8 cellular contexts compared by ENCODE assay signal in the genomic region with DNA sequence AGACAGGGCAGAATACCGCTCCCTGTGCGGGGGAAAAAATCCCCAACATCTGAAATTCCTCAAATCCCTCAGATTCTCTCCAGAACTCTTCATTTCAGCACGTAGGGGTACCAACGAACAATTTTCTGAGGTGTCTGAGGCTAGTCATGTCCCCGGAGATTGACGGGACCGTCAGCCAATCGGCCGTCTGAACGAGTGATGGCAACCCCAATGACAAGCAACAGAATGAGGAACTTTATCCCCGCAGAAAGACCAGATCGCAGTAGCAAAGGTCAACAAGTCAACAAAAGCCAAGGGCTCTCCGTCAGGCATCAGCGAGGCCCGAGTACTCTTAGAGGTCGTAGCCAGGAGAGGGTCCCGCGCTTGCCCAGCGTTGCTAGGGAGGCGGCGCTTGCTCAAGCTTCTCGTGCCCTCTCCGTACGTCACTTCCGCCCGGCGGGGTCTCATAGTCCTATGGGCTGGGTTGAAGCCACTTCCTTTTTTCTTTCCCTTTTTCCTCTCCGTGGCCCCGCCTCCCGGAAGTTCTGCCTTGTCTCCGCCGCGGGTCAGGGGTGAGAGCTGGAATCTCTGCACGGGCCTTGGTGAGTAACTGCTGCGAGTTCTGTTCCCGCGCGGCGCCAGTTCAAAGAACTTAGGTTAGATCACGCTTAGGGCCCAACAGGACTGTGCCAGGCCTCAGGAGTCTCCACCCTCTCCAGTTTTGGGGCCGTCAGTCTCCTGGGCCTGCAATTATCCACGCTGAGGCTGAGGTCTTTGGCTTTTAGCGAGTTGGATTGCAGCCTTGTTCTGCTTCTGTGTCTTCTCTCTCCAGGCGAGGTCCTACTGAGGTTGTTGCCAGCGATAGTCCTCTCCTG. TPM values are rescaled to one million over a fixed set of nuclear protein-coding genes. Genes with fewer than 3 reads are reported as not detected.
DNase-seq lines count a peak whose midpoint lies in the region; ATAC-seq and TF ChIP-seq lines count a peak whose summit lies in the region.

Gene RNF20 (plus strand): TSS at position 520 of the 854 bp plus-strand sequence. CDS start 1,571 bp downstream, outside the sequence.

- peak within 1 kb of the TSS; percentile 87 for H3K9ac ChIP-seq in IMR-90 (ENCODE audit: low read depth, low read length)

- H2BK15ac ChIP-seq in IMR-90 (ENCODE audit: low read depth, low read length): peak within 1 kb of the TSS; percentile 100

- peaks cover 4% of the 10 kb centered on the region; the same call in 1 of the 2 replicates for H3K9me1 ChIP-seq in IMR-90 (ENCODE audit: insufficient read depth, low read length)

- H2BK5ac ChIP-seq in IMR-90 (ENCODE audit: low read depth, low read length, poor library complexity, severe bottlenecking): peak within 1 kb of the TSS; percentile 92

- ATAC-seq in GM21528 (IDR thresholded peaks at IDR 0.05; ENCODE audit: low FRiP score, unreplicated experiment) (peak; percentile 99), IMR-90 (ENCODE audit: low read depth) (peak; percentile 91)

- no peak for TF ChIP-seq RAD21 in IMR-90 (IDR thresholded peaks at IDR 0.05; ENCODE audit: low read length)

- H2AK5ac ChIP-seq in IMR-90 (ENCODE audit: low read depth, low read length): peak within 1 kb of the TSS; percentile 60

- H4K20me1 ChIP-seq in IMR-90 (ENCODE audit: insufficient read depth, low read length): peaks cover 6% of the 10 kb centered on the region; the same call in 1 of the 2 replicates

- H3K23ac ChIP-seq in IMR-90 (ENCODE audit: low read depth, low read length): peak within 1 kb of the TSS; percentile 99

- intact Hi-C loops in IMR-90 (cut with micrococcal nuclease): loop anchor here (5.0 kb wide), 2 partner anchors 46 to 136 kb away; partner anchors contain the start of genes MRPL50 and ZNF189

- peak within 1 kb of the TSS; percentile 86 for H3K4me2 ChIP-seq in IMR-90 (ENCODE audit: low read depth, low read length)

- H2AFZ ChIP-seq in IMR-90 (replicated peaks; ENCODE audit: low read length, poor library complexity): peak within 1 kb of the TSS; percentile 98

- H4K5ac ChIP-seq in IMR-90 (ENCODE audit: low read depth, low read length): peak within 1 kb of the TSS; percentile 94

- peaks cover 1% of the 10 kb centered on the region for H3K4me1 ChIP-seq in IMR-90 (ENCODE audit: control insufficient read depth, insufficient read depth, low read length)

- peak within 1 kb of the TSS; percentile 96 for H3K18ac ChIP-seq in IMR-90 (ENCODE audit: low read depth, low read length)

- peak within 1 kb of the TSS; percentile 97 to 99 for H4K8ac ChIP-seq in IMR-90 (ENCODE audit: low read depth in 2 of 2, low read length in 2 of 2)

- H2BK20ac ChIP-seq in IMR-90 (ENCODE audit: low read depth, low read length): peak within 1 kb of the TSS; percentile 96

- DNase-seq in DMS 273 (lab: John Stamatoyannopoulos, UW; ENCODE audit: unreplicated experiment) (peak; percentile 100), IMR-90 (peak; percentile 98), OCI-M1 (lab: John Stamatoyannopoulos, UW) (peak; percentile 99), activated T-cell treated with anti-CD3 and anti-CD28 coated beads for 24 hours (ENCODE audit: low read depth) (peak; percentile 99), epidermal melanocyte (ENCODE audit: insufficient read length, low spot score) (peak; percentile 95), middle frontal gyrus (ENCODE audit: extremely low spot score, low spot score) (peak; percentile 99)
- DNase-seq in stimulated activated CD8-positive, alpha-beta memory T cell treated with anti-CD3 and anti-CD28 coated beads, Interleukin-2, amount 100 ng/mL, for 48 hours (ENCODE audit: low read depth in 2 of 2): peak; percentile 98 to 99

- dilution Hi-C loops in IMR-90 (cut with HindIII; ENCODE audit: low sequenced_read_pairs, unreplicated experiment): no loop called here

- peak within 1 kb of the TSS; percentile 96 for H3K14ac ChIP-seq in IMR-90 (replicated peaks; ENCODE audit: low read depth, low read length)

- H4K91ac ChIP-seq in IMR-90 (ENCODE audit: insufficient read depth, low read depth, low read length): peak within 1 kb of the TSS; percentile 100

- peak within 1 kb of the TSS; percentile 86 for H3K27ac ChIP-seq in IMR-90 (ENCODE audit: insufficient read depth, low read length)

- no peak for TF ChIP-seq CTCF in IMR-90 (conservative IDR thresholded peaks at IDR 0.05; ENCODE audit: low read depth, low read length)

- H3K27me3 ChIP-seq in IMR-90 (ENCODE audit: control insufficient read depth, insufficient read depth, low read length): no peaks in the 10 kb centered on the region

- POLR2A ChIA-PET in IMR-90 (lab: Charles Lee; ENCODE audit: unreplicated experiment): interaction anchor here (0.6 to 0.9 kb wide), 2 partner anchors 85 to 141 kb away, joined by 3 read pairs; no protein-coding TSS in a partner anchor

- in situ Hi-C loops in IMR-90 (cut with MboI; ENCODE audit: low sequenced_read_pairs): loop anchor here (5.0 kb wide), 1 partner anchor 76 kb away; no protein-coding TSS in a partner anchor

- peaks cover 5% of the 10 kb centered on the region for H3K36me3 ChIP-seq in IMR-90 (ENCODE audit: control insufficient read depth, insufficient read depth, low read length)

- H3K79me1 ChIP-seq in IMR-90 (ENCODE audit: low read depth in 1 of 2, low read length in 2 of 2): peaks cover 11 to 31% of the 10 kb centered on the region in 2 experiments

- H3K4me3 ChIP-seq in IMR-90 (ENCODE audit: insufficient read depth, low read depth, low read length): peak within 1 kb of the TSS; percentile 61

- H3K9me3 ChIP-seq in IMR-90 (ENCODE audit: control insufficient read depth, insufficient read depth, low read length): no peaks in the 10 kb centered on the region

- peak within 1 kb of the TSS; percentile 70 for H2AK9ac ChIP-seq in IMR-90 (replicated peaks; ENCODE audit: low read depth, low read length, poor library complexity)

- no TSS peak for BruUV-seq in IMR-90 (replicated peaks; lab: Mats Ljungman, UMichigan)

- peak within 1 kb of the TSS; percentile 96 for H3K4ac ChIP-seq in IMR-90 (ENCODE audit: low read depth, low read length)

- WGBS in IMR-90 (ENCODE audit: extremely low coverage in 2 of 2, insufficient read length in 1 of 2), 2 experiments: 2% methylated on average over 14 of the region's 45 CpGs; no CpG with 5 or more reads in 1 of the 2 experiments

- CTCF ChIA-PET in IMR-90 (lab: Yijun Ruan, JAX): interaction anchor here (1.5 to 2.5 kb wide), 2 partner anchors 71 to 75 kb away, joined by 4 to 27 read pairs; no protein-coding TSS in a partner anchor

- TF ChIP-seq POLR2A in IMR-90 (IDR thresholded peaks at IDR 0.05; ENCODE audit: low read depth, low read length): no peak

- H3K56ac ChIP-seq in IMR-90 (ENCODE audit: extremely low read depth, insufficient read depth, low read length): peak within 1 kb of the TSS; percentile 97

- H2BK120ac ChIP-seq in IMR-90 (ENCODE audit: low read depth, low read length): peak within 1 kb of the TSS; percentile 98

TF ChIP-seq in IMR-90, 13 proteins besides CTCF, POLR2A, EP300 and RAD21:
- TF ChIP-seq RCOR1 (IDR thresholded peaks at IDR 0.05; ENCODE audit: insufficient replicate concordance, low read length) (no peak), MXI1 (IDR thresholded peaks at IDR 0.05; ENCODE audit: borderline replicate concordance, low read depth, low read length) (peak; percentile 76; the same call in 1 of the 2 replicates), BHLHE40 (IDR thresholded peaks at IDR 0.05; ENCODE audit: low read depth, low read length) (peak; percentile 95), MAZ (IDR thresholded peaks at IDR 0.05; ENCODE audit: borderline replicate concordance, low read depth, low read length) (no peak; the same call in 1 of the 2 replicates), CEBPB (IDR thresholded peaks at IDR 0.05; ENCODE audit: low read depth, low read length) (peak; percentile 76)
- TF ChIP-seq, protein P1, sequence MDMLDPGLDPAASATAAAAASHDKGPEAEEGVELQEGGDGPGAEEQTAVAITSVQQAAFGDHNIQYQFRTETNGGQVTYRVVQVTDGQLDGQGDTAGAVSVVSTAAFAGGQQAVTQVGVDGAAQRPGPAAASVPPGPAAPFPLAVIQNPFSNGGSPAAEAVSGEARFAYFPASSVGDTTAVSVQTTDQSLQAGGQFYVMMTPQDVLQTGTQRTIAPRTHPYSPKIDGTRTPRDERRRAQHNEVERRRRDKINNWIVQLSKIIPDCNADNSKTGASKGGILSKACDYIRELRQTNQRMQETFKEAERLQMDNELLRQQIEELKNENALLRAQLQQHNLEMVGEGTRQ (IDR thresholded peaks at IDR 0.05; ENCODE audit: low read depth, low read length): 0 out of 2 replicates have a peak, but pooled peaks have one; percentile 5

RNA-seq across cellular contexts. Expression of gene RNF20, which starts in this region (rescaled TPM):
- 21.3 and 30.8 TPM in 2 replicates for total RNA-seq in IMR-90 (2012; rRNA removed)
- 10.1 and 13.7 TPM in 2 replicates for polyA plus RNA-seq in IMR-90 (2012; rRNA removed)
- polyA plus RNA-seq in IMR-90 (2012; cell fraction: cytosol; rRNA removed): 2.0 and 4.0 TPM in 2 replicates
- 1.3 and 8.6 TPM in 2 replicates for polyA plus RNA-seq in IMR-90 (2012; cell fraction: nucleus; rRNA removed; ENCODE audit: low replicate concordance)

Comparison
In these comparisons a context has a peak if more than half of its experiments do, and no peak if none do; other contexts are left out.
1. Peak in every context shown above with its lines: DNase-seq, ATAC-seq, H3K4me3 ChIP-seq and H3K27ac ChIP-seq.